ENCODE assay signal across 27 cellular contexts in the genomic region with DNA sequence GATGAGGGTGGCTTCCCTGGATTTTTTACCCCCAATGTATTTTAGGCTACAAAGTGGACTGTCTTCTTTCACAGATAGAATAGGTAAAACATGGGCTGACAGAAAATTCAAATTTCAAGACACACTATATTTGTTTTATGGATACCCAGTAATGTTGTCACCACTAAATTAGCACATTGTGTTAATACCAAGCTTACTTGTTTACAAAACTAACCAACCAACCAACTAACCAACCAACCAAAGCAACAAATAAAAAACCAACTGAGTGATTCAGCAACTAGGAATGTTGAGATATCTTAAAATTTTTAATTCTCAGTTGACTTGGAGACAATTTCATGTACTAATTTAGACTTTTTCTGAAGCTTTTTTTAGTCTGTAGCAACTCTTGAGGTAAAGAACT.
"Had no signal": no experiment of that assay in that cellular context is flagged by ENCODE, and none has a peak within 500 bp of the region (broad histone marks: within the 10 kb centered on the region; RNA-seq: fewer than 3 reads in every experiment).

No MANE protein-coding gene starts in this region.

- H3K27me3 ChIP-seq: ascending aorta, cardiac muscle cell had no signal

- H3K36me3 ChIP-seq: ascending aorta, cardiac muscle cell had no signal

- ATAC-seq: activated CD8-positive, alpha-beta T cell treated with anti-CD3 and anti-CD28 coated beads for 36 hours; activated naive CD8-positive, alpha-beta T cell treated with anti-CD3 and anti-CD28 coated beads, Interleukin-2, amount 50 U/mL, for 24 hours; activated T-cell treated with anti-CD3 and anti-CD28 coated beads, Interleukin-2, amount 50 U/mL, for 4 hours; activated T-cell treated with anti-CD3 and anti-CD28 coated beads, Interleukin-2, amount 50 U/mL, for 72 hours; activated T-helper 17 cell treated with anti-CD3 and anti-CD28 coated beads, Interleukin-2, amount 50 U/mL, for 72 hours; T-helper 17 cell had no signal

- H3K9me3 ChIP-seq: ascending aorta had no signal

- DNase-seq: activated B cell treated with CpG ODN at 0.5 μM for 24 hours; activated CD4-positive, alpha-beta memory T cell treated with anti-CD3 and anti-CD28 coated beads for 36 hours; activated CD4-positive, alpha-beta T cell treated with anti-CD3 and anti-CD28 coated beads for 4 hours; activated CD4-positive, alpha-beta T cell treated with anti-CD3 and anti-CD28 coated beads, Interleukin-2, amount 10 ng/mL, durations not matched to agents 24 days and 14 days; activated CD4-positive, alpha-beta T cell treated with anti-CD3 and anti-CD28 coated beads, Interleukin-2, amount 50 U/mL, for 1 hour; activated CD4-positive, alpha-beta T cell treated with anti-CD3 and anti-CD28 coated beads, Interleukin-2, amount 50 U/mL, for 4 hours; activated CD4-positive, CD25-positive, alpha-beta regulatory T cell treated with anti-CD3 and anti-CD28 coated beads, Interleukin-2, amount 50 U/mL, for 72 hours; activated CD8-positive, alpha-beta memory T cell treated with anti-CD3 and anti-CD28 coated beads, Interleukin-2, amount 50 U/mL, for 4 hours; activated CD8-positive, alpha-beta T cell treated with anti-CD3 and anti-CD28 coated beads for 36 hours; activated effector memory CD4-positive, alpha-beta T cell treated with anti-CD3 and anti-CD28 coated beads, Interleukin-2, amount 50 U/mL, for 16 hours; activated gamma-delta T cell treated with Interleukin-2 at 50 U/mL for 16 hours; activated naive CD4-positive, alpha-beta T cell; activated naive CD4-positive, alpha-beta T cell treated with anti-CD3 and anti-CD28 coated beads for 36 hours; activated naive CD8-positive, alpha-beta T cell treated with anti-CD3 and anti-CD28 coated beads, Interleukin-2, amount 10 ng/mL, durations not matched to agents 7 days and 5 days; activated naive CD8-positive, alpha-beta T cell treated with anti-CD3 and anti-CD28 coated beads, Interleukin-2, amount 50 U/mL, for 24 hours; activated T-cell treated with anti-CD3 and anti-CD28 coated beads for 4 hours; activated T-cell treated with anti-CD3 and anti-CD28 coated beads, Interleukin-2, amount 50 U/mL, for 1 hour; activated T-cell treated with anti-CD3 and anti-CD28 coated beads, Interleukin-2, amount 50 U/mL, for 4 hours; activated T-cell treated with anti-CD3 and anti-CD28 coated beads, Interleukin-2, amount 50 U/mL, for 72 hours; amygdala; anterior cingulate cortex; cerebellar nuclear complex; T-helper 17 cell had no signal

- H3K4me3 ChIP-seq: ascending aorta, cardiac muscle cell had no signal

- H3K27ac ChIP-seq: ascending aorta, cardiac muscle cell, VCaP had no signal
